Comparison of ENCODE assay signal across 25 cellular contexts in the genomic region with DNA sequence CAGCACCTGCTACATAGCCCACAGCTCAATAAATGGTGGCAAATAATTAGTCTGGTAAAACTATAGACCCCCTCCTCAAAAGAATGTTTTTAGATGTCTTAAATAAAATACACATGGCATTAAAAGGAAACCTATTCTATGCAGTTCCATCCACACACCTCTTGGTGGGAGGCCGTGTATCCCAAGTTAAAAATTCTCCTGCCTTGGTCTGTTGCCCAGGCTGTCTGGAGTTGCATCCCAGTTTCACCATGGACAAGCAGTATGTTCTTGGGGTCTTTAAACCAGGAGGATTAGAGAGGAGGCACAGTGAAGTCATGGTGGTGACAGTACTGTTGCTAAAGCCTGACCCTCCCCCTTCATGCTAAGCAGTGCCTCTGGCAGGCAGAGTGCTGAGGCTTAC.
"Had no signal": no experiment of that assay in that cellular context is flagged by ENCODE, and none has a peak within 500 bp of the region (broad histone marks: within the 10 kb centered on the region; RNA-seq: fewer than 3 reads in every experiment).

No MANE protein-coding gene starts in this region.

- H3K9me3 ChIP-seq: prostate gland had no signal

- FAIRE-seq: endometrium, kidney had no signal

- DNase-seq: dorsolateral prefrontal cortex; effector CD8-positive, alpha-beta T cell; esophagus squamous epithelium; foreskin fibroblast; head of caudate nucleus; left colon; mesendoderm; naive B cell; nephron progenitor cell; retina; right lobe of liver; stimulated activated CD4-positive, alpha-beta T cell treated with anti-CD3 and anti-CD28 coated beads, Interleukin-4, amount 100 ng/mL, for 1 hour; stimulated activated CD8-positive, alpha-beta memory T cell treated with anti-CD3 and anti-CD28 coated beads, Interleukin-4, amount 100 ng/mL, for 48 hours; tibial artery; upper lobe of right lung had no signal

- H3K4me1 Mint-ChIP-seq: naive B cell; stimulated activated effector memory CD8-positive, alpha-beta T cell treated with anti-CD3 and anti-CD28 coated beads, Interleukin-12 subunit alpha, Interleukin-12 subunit beta, amount 100 ng/mL, for 72 hours had no signal

- H3K4me2 ChIP-seq: hepatocyte had no signal

- H3K4me3 Mint-ChIP-seq: nephron progenitor cell; stimulated activated effector memory CD8-positive, alpha-beta T cell treated with anti-CD3 and anti-CD28 coated beads, Interleukin-12 subunit alpha, Interleukin-12 subunit beta, amount 100 ng/mL, for 72 hours; stimulated activated naive CD8-positive, alpha-beta T cell treated with anti-CD3 and anti-CD28 coated beads, Interleukin-15, Interleukin-2, amounts not matched to agents 100 ng/mL and 50 ng/mL, for 24 hours had no signal

- H3K27ac Mint-ChIP-seq: nephron progenitor cell; stimulated activated effector memory CD8-positive, alpha-beta T cell treated with anti-CD3 and anti-CD28 coated beads, Interleukin-12 subunit alpha, Interleukin-12 subunit beta, amount 100 ng/mL, for 72 hours; stimulated activated naive CD8-positive, alpha-beta T cell treated with anti-CD3 and anti-CD28 coated beads, Interleukin-15, Interleukin-2, amounts not matched to agents 100 ng/mL and 50 ng/mL, for 24 hours had no signal

- H3K9me3 Mint-ChIP-seq: nephron progenitor cell; stimulated activated effector memory CD8-positive, alpha-beta T cell treated with anti-CD3 and anti-CD28 coated beads, Interleukin-12 subunit alpha, Interleukin-12 subunit beta, amount 100 ng/mL, for 72 hours; stimulated activated naive CD8-positive, alpha-beta T cell treated with anti-CD3 and anti-CD28 coated beads, Interleukin-15, Interleukin-2, amounts not matched to agents 100 ng/mL and 50 ng/mL, for 24 hours had no signal

- H3K4me3 ChIP-seq: coronary artery, dorsolateral prefrontal cortex, esophagus squamous epithelium, hepatocyte, prostate gland, right lobe of liver, tibial artery, upper lobe of right lung, vagina had no signal

- H3K36me3 Mint-ChIP-seq: stimulated activated effector memory CD8-positive, alpha-beta T cell treated with anti-CD3 and anti-CD28 coated beads, Interleukin-12 subunit alpha, Interleukin-12 subunit beta, amount 100 ng/mL, for 72 hours had no signal

- H3K4me1 ChIP-seq: esophagus squamous epithelium, parathyroid adenoma, prostate gland, right lobe of liver, tibial artery, upper lobe of right lung, vagina had no signal

- ATAC-seq: left colon; stimulated activated effector memory CD8-positive, alpha-beta T cell treated with anti-CD3 and anti-CD28 coated beads, Interleukin-12 subunit alpha, Interleukin-12 subunit beta, amount 100 ng/mL, for 72 hours; upper lobe of right lung had no signal

- H3K27ac ChIP-seq: coronary artery, dorsolateral prefrontal cortex, epithelial cell of prostate, esophagus squamous epithelium, hepatocyte, parathyroid adenoma, prostate gland, right lobe of liver, tibial artery, upper lobe of right lung, vagina had no signal
